ENCODE assay signal across 8 cellular contexts in genomic region chr9:19048966-19049871, GRCh38. TPM values are rescaled to one million over a fixed set of nuclear protein-coding genes. Genes with fewer than 3 reads are reported as not detected.
DNase-seq lines count a peak whose midpoint lies in the region; ATAC-seq and TF ChIP-seq lines count a peak whose summit lies in the region.

A gene with protein sequence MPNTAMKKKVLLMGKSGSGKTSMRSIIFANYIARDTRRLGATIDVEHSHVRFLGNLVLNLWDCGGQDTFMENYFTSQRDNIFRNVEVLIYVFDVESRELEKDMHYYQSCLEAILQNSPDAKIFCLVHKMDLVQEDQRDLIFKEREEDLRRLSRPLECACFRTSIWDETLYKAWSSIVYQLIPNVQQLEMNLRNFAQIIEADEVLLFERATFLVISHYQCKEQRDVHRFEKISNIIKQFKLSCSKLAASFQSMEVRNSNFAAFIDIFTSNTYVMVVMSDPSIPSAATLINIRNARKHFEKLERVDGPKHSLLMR (plus strand): TSS chr9:19049427. CDS start chr9:19049660, 233 bp downstream.

- no peaks in the 10 kb centered on the region for H3K9me3 ChIP-seq in left ventricle myocardium inferior (replicated peaks)
- H3K9me3 ChIP-seq in prostate gland, result no peaks in the 10 kb centered on the region

- under 1% methylated on average over 56 of the region's 79 CpGs for WGBS in prostate gland
- WGBS in urinary bladder, result under 1% methylated on average over 79 of the region's 79 CpGs

- peak; percentile 78 for TF ChIP-seq POLR2A in prostate gland (IDR thresholded peaks at IDR 0.05)

- peaks cover 53% of the 10 kb centered on the region for H3K4me1 ChIP-seq in left ventricle myocardium inferior
- no peaks in the 10 kb centered on the region for H3K4me1 ChIP-seq in prostate gland (replicated peaks)
- H3K4me1 ChIP-seq in urinary bladder (ENCODE audit: insufficient read depth), result peaks cover 2% of the 10 kb centered on the region

- peaks cover 8% of the 10 kb centered on the region for H3K36me3 ChIP-seq in left ventricle myocardium inferior
- no peaks in the 10 kb centered on the region for H3K36me3 ChIP-seq in prostate gland
- H3K36me3 ChIP-seq in urinary bladder (ENCODE audit: insufficient read depth), result peaks cover 1% of the 10 kb centered on the region

- H3K27me3 ChIP-seq in left ventricle myocardium inferior (ENCODE audit: low read depth), result no peaks in the 10 kb centered on the region
- no peaks in the 10 kb centered on the region for H3K27me3 ChIP-seq in prostate gland (replicated peaks; ENCODE audit: insufficient read depth)

- H3K4me3 ChIP-seq in left ventricle myocardium inferior, result peak within 1 kb of the TSS; percentile 94
- peak within 1 kb of the TSS; percentile 79 to 89 for H3K4me3 ChIP-seq in prostate gland
- H3K4me3 ChIP-seq in urinary bladder (ENCODE audit: low read depth, low read length), result peak within 1 kb of the TSS; percentile 77

- DNase-seq in GM13977 (ENCODE audit: low spot score) (peak; percentile 96), NCI-H146 treated with DMSO at 0.1 percent for 48 hours (lab: John Stamatoyannopoulos, UW; ENCODE audit: unreplicated experiment) (peak; percentile 87), amniotic epithelial cell (ENCODE audit: low read depth) (peak; percentile 94), left ventricle myocardium inferior (peak; percentile 94), prostate gland (ENCODE audit: low spot score) (peak; percentile 91)

- TF ChIP-seq CTCF in GM13977 (IDR thresholded peaks at IDR 0.05; ENCODE audit: extremely low read depth, insufficient read depth, missing control alignments) (peak; percentile 74), left ventricle myocardium inferior (IDR thresholded peaks at IDR 0.05; ENCODE audit: borderline replicate concordance) (peak; percentile 89), prostate gland (IDR thresholded peaks at IDR 0.05) (peak; percentile 79 to 94 (median 92))

- H3K27ac ChIP-seq in left ventricle myocardium inferior (replicated peaks) (peak within 1 kb of the TSS; percentile 96), prostate gland (peak within 1 kb of the TSS; percentile 94 to 95), urinary bladder (ENCODE audit: low read depth) (peak within 1 kb of the TSS; percentile 95)

- in situ Hi-C loops in GM13977 (cut with MboI; ENCODE audit: low pct_unique_long_range_greater_than_20kb, low sequenced_read_pairs, unreplicated experiment), result loop anchor here (25.0 kb wide), 1 partner anchor 787 kb away; no protein-coding TSS in a partner anchor

- intact Hi-C loops in T-helper 1 cell treated with Interleukin-12 subunit alpha and Interleukin-12 subunit beta and Interleukin-4 antibody, amounts not matched to agents 30 ng/mL and 1 ng/mL, for 36 hours (cut with micrococcal nuclease), result loop anchor here (1.0 to 5.0 kb wide), 11 partner anchors 53 to 416 kb away; partner anchors contain the start of genes DENND4C, HAUS6, PLIN2 and RPS6
- intact Hi-C loops in left ventricle myocardium inferior (cut with micrococcal nuclease) (no loop called here), prostate gland (cut with DNase I) (no loop called here)

- ATAC-seq in HG02884 (IDR thresholded peaks at IDR 0.05; ENCODE audit: unreplicated experiment), result peak; percentile 85

RNA-seq across cellular contexts. Expression of the gene that starts here (rescaled TPM):
- 48.1 and 50.9 TPM in 2 replicates for total RNA-seq in T-helper 1 cell treated with Interleukin-12 subunit alpha and Interleukin-12 subunit beta and Interleukin-4 antibody, amounts not matched to agents 30 ng/mL and 1 ng/mL, for 36 hours
- total RNA-seq in left ventricle myocardium inferior (78.8 TPM), prostate gland (10 to 100 TPM; 49.9 to 63.4 TPM), urinary bladder (48.5 TPM)
- polyA plus RNA-seq in urinary bladder, result 137 TPM

Comparison
In these comparisons a context has a peak if more than half of its experiments do, and no peak if none do; other contexts are left out.
1. Peak in every context shown above with its lines: DNase-seq, ATAC-seq, H3K4me3 ChIP-seq and H3K27ac ChIP-seq.